In the genomic region with DNA sequence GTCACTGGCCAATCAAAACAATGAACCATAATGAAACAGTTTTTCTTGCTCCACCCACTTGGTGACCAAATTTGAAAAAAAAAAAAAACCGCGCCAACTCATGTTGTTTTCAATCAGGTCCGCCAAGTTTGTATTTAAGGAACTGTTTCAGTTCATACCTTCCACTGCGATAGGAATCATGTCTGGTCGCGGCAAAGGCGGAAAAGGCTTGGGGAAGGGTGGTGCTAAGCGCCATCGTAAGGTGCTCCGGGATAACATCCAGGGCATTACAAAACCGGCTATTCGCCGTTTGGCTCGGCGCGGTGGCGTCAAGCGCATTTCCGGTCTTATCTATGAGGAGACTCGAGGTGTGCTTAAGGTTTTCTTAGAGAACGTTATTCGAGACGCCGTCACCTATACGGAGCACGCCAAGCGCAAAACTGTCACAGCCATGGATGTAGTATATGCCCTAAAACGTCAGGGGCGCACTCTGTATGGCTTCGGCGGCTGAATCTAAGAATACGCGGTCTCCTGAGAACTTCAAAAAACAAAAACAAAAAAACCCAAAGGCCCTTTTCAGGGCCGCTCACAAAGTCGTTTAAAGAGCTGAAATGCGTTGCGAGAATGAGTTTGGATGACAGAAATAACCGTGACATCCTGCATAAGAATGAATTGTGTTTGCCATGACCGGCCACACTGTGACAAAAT, we compare ENCODE assay signal across 1 cellular context.
A peak's percentile ranks its signal among the peaks of the same experiment; 100 is the strongest.
TF ChIP-seq lines count a peak whose summit lies in the region.

No MANE protein-coding gene starts in this region.

TF ChIP-seq in K562, 482 proteins besides CTCF, POLR2A, EP300 and RAD21 (continued from another document and continues in another):
- TF ChIP-seq PREB (CRISPR knock-in tag; IDR thresholded peaks at IDR 0.05) (no peak), MEF2A (IDR thresholded peaks at IDR 0.05; ENCODE audit: control insufficient read depth, low read depth, low read length) (peak; percentile 39), MLLT1 (IDR thresholded peaks at IDR 0.05) (peak; percentile 96 to 98), FOSL1 (tag; conservative IDR thresholded peaks at IDR 0.05) (peak; percentile 81), CEBPB (tag; IDR thresholded peaks at IDR 0.05) (peak; percentile 80), ZNF699 (CRISPR knock-in tag; IDR thresholded peaks at IDR 0.05; ENCODE audit: insufficient replicate concordance) (no peak), BRD9 (IDR thresholded peaks at IDR 0.05; ENCODE audit: low read depth, partially characterized antibody) (peak; percentile 99), SMC3 (conservative IDR thresholded peaks at IDR 0.05; ENCODE audit: insufficient read depth, low read depth, low read length) (no peak), ZNF707 (CRISPR knock-in tag; conservative IDR thresholded peaks at IDR 0.05) (0 out of 2 replicates have a peak, but pooled peaks have one; percentile 48), MIER1 (IDR thresholded peaks at IDR 0.05; ENCODE audit: low read depth) (peak; percentile 28; the same call in 1 of the 2 replicates), ZNF431 (CRISPR knock-in tag; IDR thresholded peaks at IDR 0.05) (no peak; the same call in none of the 2 replicates), NFRKB (IDR thresholded peaks at IDR 0.05; ENCODE audit: low read depth) (peak; percentile 93), ILF3 (IDR thresholded peaks at IDR 0.05; ENCODE audit: borderline replicate concordance) (peak; percentile 82), CAMTA2 (CRISPR knock-in tag; conservative IDR thresholded peaks at IDR 0.05) (peak; percentile 97), NFIC (IDR thresholded peaks at IDR 0.05) (peak; percentile 81), PHB2 (IDR thresholded peaks at IDR 0.05; ENCODE audit: low read depth) (no peak), PBX2 (CRISPR knock-in tag; IDR thresholded peaks at IDR 0.05; ENCODE audit: low read depth) (no peak), PBX2 (tag; conservative IDR thresholded peaks at IDR 0.05; ENCODE audit: low read depth) (peak; percentile 0; the same call in 1 of the 2 replicates), ZNF592 (IDR thresholded peaks at IDR 0.05) (no peak; the same call in 1 of the 2 replicates), NCOR1 (IDR thresholded peaks at IDR 0.05) (peak; percentile 84), NFE2L1 (tag; IDR thresholded peaks at IDR 0.05; ENCODE audit: borderline replicate concordance, low read depth) (no peak), ZNF347 (CRISPR knock-in tag; IDR thresholded peaks at IDR 0.05; ENCODE audit: low read depth) (no peak), LCOR (CRISPR knock-in tag; IDR thresholded peaks at IDR 0.05) (peak; percentile 92), SMAD3 (CRISPR knock-in tag; conservative IDR thresholded peaks at IDR 0.05) (peak; percentile 76), TEAD4 (IDR thresholded peaks at IDR 0.05; ENCODE audit: low read length) (peak; percentile 79), TEAD4 (CRISPR knock-in tag; IDR thresholded peaks at IDR 0.05; ENCODE audit: borderline replicate concordance) (no peak), BRD4 (IDR thresholded peaks at IDR 0.05) (peak; percentile 95; the same call in 1 of the 2 replicates)
- TF ChIP-seq, protein P1, sequence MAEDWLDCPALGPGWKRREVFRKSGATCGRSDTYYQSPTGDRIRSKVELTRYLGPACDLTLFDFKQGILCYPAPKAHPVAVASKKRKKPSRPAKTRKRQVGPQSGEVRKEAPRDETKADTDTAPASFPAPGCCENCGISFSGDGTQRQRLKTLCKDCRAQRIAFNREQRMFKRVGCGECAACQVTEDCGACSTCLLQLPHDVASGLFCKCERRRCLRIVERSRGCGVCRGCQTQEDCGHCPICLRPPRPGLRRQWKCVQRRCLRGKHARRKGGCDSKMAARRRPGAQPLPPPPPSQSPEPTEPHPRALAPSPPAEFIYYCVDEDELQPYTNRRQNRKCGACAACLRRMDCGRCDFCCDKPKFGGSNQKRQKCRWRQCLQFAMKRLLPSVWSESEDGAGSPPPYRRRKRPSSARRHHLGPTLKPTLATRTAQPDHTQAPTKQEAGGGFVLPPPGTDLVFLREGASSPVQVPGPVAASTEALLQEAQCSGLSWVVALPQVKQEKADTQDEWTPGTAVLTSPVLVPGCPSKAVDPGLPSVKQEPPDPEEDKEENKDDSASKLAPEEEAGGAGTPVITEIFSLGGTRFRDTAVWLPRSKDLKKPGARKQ (CRISPR knock-in tag; IDR thresholded peaks at IDR 0.05) = no peak
- TF ChIP-seq, protein P2, sequence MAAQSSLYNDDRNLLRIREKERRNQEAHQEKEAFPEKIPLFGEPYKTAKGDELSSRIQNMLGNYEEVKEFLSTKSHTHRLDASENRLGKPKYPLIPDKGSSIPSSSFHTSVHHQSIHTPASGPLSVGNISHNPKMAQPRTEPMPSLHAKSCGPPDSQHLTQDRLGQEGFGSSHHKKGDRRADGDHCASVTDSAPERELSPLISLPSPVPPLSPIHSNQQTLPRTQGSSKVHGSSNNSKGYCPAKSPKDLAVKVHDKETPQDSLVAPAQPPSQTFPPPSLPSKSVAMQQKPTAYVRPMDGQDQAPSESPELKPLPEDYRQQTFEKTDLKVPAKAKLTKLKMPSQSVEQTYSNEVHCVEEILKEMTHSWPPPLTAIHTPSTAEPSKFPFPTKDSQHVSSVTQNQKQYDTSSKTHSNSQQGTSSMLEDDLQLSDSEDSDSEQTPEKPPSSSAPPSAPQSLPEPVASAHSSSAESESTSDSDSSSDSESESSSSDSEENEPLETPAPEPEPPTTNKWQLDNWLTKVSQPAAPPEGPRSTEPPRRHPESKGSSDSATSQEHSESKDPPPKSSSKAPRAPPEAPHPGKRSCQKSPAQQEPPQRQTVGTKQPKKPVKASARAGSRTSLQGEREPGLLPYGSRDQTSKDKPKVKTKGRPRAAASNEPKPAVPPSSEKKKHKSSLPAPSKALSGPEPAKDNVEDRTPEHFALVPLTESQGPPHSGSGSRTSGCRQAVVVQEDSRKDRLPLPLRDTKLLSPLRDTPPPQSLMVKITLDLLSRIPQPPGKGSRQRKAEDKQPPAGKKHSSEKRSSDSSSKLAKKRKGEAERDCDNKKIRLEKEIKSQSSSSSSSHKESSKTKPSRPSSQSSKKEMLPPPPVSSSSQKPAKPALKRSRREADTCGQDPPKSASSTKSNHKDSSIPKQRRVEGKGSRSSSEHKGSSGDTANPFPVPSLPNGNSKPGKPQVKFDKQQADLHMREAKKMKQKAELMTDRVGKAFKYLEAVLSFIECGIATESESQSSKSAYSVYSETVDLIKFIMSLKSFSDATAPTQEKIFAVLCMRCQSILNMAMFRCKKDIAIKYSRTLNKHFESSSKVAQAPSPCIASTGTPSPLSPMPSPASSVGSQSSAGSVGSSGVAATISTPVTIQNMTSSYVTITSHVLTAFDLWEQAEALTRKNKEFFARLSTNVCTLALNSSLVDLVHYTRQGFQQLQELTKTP (IDR thresholded peaks at IDR 0.05; ENCODE audit: low read depth in 1 of 2, partially characterized antibody in 2 of 2) = peak; percentile 83 to 97
- TF ChIP-seq, protein P3, sequence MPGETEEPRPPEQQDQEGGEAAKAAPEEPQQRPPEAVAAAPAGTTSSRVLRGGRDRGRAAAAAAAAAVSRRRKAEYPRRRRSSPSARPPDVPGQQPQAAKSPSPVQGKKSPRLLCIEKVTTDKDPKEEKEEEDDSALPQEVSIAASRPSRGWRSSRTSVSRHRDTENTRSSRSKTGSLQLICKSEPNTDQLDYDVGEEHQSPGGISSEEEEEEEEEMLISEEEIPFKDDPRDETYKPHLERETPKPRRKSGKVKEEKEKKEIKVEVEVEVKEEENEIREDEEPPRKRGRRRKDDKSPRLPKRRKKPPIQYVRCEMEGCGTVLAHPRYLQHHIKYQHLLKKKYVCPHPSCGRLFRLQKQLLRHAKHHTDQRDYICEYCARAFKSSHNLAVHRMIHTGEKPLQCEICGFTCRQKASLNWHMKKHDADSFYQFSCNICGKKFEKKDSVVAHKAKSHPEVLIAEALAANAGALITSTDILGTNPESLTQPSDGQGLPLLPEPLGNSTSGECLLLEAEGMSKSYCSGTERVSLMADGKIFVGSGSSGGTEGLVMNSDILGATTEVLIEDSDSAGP (CRISPR knock-in tag; IDR thresholded peaks at IDR 0.05) = no peak
- TF ChIP-seq, protein P4, sequence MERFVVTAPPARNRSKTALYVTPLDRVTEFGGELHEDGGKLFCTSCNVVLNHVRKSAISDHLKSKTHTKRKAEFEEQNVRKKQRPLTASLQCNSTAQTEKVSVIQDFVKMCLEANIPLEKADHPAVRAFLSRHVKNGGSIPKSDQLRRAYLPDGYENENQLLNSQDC (CRISPR knock-in tag; IDR thresholded peaks at IDR 0.05) = peak; percentile 96
